In genomic region chr6:106084106-106084963, GRCh38 we compare ENCODE assay signal across 9 cellular contexts. TPM values are rescaled to one million over a fixed set of nuclear protein-coding genes. Genes with fewer than 3 reads are reported as not detected.
DNase-seq lines count a peak whose midpoint lies in the region; ATAC-seq and TF ChIP-seq lines count a peak whose summit lies in the region.
"Had no signal": no experiment of that assay in that cellular context is flagged by ENCODE, and none has a peak within 500 bp of the region (broad histone marks: within the 10 kb centered on the region; RNA-seq: fewer than 3 reads in every experiment).

No MANE protein-coding gene starts in this region.

- H3K27ac Mint-ChIP-seq in T-cell: peak overlapping the region; percentile 62 to 70

- H3K27me3 ChIP-seq in AG04450 (ENCODE audit: control insufficient read depth, insufficient read depth, low read length) (no peaks in the 10 kb centered on the region), skeletal muscle tissue (ENCODE audit: control insufficient read depth in 3 of 3, insufficient read depth in 3 of 3, low read length in 3 of 3) (peaks cover 0 to 7% (median 5%) of the 10 kb centered on the region in 3 donors)
- H3K27me3 ChIP-seq: SJCRH30 had no signal

- DNase-seq in AG04450 (ENCODE audit: low read depth, low spot score): peak; percentile 78
- DNase-seq in GM12865 (ENCODE audit: low read depth): peak; percentile 91
- DNase-seq in HFF-Myc (ENCODE audit: extremely low read depth, low read depth): peak; percentile 77
- no peak for DNase-seq in LNCaP clone FGC (ENCODE audit: low read depth)
- no peak for DNase-seq in T-cell
- DNase-seq in fibroblast of the aortic adventitia (ENCODE audit: low read depth): peak; percentile 83
- DNase-seq in A172 (ENCODE audit: low spot score): no peak

- H3K36me3 ChIP-seq in skeletal muscle tissue (ENCODE audit: control insufficient read depth in 3 of 3, insufficient read depth in 3 of 3, low read length in 3 of 3): no peaks in the 10 kb centered on the region
- H3K36me3 ChIP-seq: SJCRH30 had no signal

- CTCF ChIA-PET in AG04450 (lab: Charles Lee) (interaction anchor here (0.6 to 1.1 kb wide), 3 partner anchors 79 to 139 kb away, joined by 3 to 4 read pairs (median 3); no protein-coding TSS in a partner anchor), T-cell (lab: Charles Lee) (interaction anchor here (0.6 to 1.1 kb wide), 6 partner anchors 53 to 599 kb away, joined by 3 to 5 read pairs (median 3); no protein-coding TSS in a partner anchor)

- peak overlapping the region in 1 of 3 donors; percentile 90 for H3K4me3 Mint-ChIP-seq in T-cell

- no peaks in the 10 kb centered on the region; the same call in 1 of the 2 replicates for H3K9me3 ChIP-seq in AG04450 (ENCODE audit: control insufficient read depth, insufficient read depth, low read length)
- no peaks in the 10 kb centered on the region for H3K9me3 ChIP-seq in skeletal muscle tissue (ENCODE audit: control insufficient read depth in 3 of 3, low read length in 3 of 3)
- H3K9me3 ChIP-seq: SJCRH30 had no signal

- peak overlapping the region; percentile 77 for H3K27ac ChIP-seq in AG04450 (ENCODE audit: low read depth, low read length)
- peak overlapping the region; percentile 15 for H3K27ac ChIP-seq in skeletal muscle tissue (ENCODE audit: low read depth, low read length)
- H3K27ac ChIP-seq: SJCRH30 had no signal

- peaks cover 62 to 75% (median 66%) of the 10 kb centered on the region in 3 donors for H3K4me1 Mint-ChIP-seq in T-cell

- H3K4me3 ChIP-seq in AG04450 (ENCODE audit: low read depth, low read length) (no peak overlapping the region), GM12865 (ENCODE audit: low read depth, low read length) (no peak overlapping the region; the same call in 1 of the 2 replicates), HFF-Myc (replicated peaks; ENCODE audit: low read depth, low read length) (no peak overlapping the region), LNCaP clone FGC (ENCODE audit: low read depth, low read length) (no peak overlapping the region), fibroblast of the aortic adventitia (ENCODE audit: low read depth, low read length) (no peak overlapping the region), skeletal muscle tissue (ENCODE audit: low read length in 3 of 3) (no peak overlapping the region)
- H3K4me3 ChIP-seq: SJCRH30 had no signal

- peak; percentile 77 for TF ChIP-seq CTCF in AG04450 (IDR thresholded peaks at IDR 0.05; ENCODE audit: low read depth, low read length)
- TF ChIP-seq CTCF in GM12865 (IDR thresholded peaks at IDR 0.05; ENCODE audit: insufficient read depth, low read depth, low read length, missing control alignments): peak; percentile 41
- peak; percentile 83 for TF ChIP-seq CTCF in HFF-Myc (IDR thresholded peaks at IDR 0.05; ENCODE audit: low read depth, low read length, missing control alignments)
- 0 out of 2 replicates have a peak, but pooled peaks have one; percentile 4 for TF ChIP-seq CTCF in LNCaP clone FGC (IDR thresholded peaks at IDR 0.05; ENCODE audit: control insufficient read depth, extremely low read depth, insufficient read depth)
- peak; percentile 84 for TF ChIP-seq CTCF in fibroblast of the aortic adventitia (IDR thresholded peaks at IDR 0.05; ENCODE audit: insufficient read depth, low read length)

- POLR2A ChIA-PET in AG04450 (lab: Yijun Ruan, JAX) (no interaction called here), T-cell (lab: Charles Lee) (interaction anchor here in 1 of 2 donors (0.8 kb wide), 1 partner anchor 13 kb away, joined by 3 read pairs; no protein-coding TSS in a partner anchor)

- H3K4me1 ChIP-seq in skeletal muscle tissue (ENCODE audit: control insufficient read depth in 3 of 3, insufficient read depth in 3 of 3, low read length in 3 of 3): peaks cover 2 to 10% (median 6%) of the 10 kb centered on the region in 3 donors
- H3K4me1 ChIP-seq: SJCRH30 had no signal

- H3K9me3 Mint-ChIP-seq in T-cell: no peaks in the 10 kb centered on the region

- no peaks in the 10 kb centered on the region for H3K36me3 Mint-ChIP-seq in T-cell

- no peak for ATAC-seq in T-cell (replicated peaks in 1 of 4)

- no peak overlapping the region for H3K9ac ChIP-seq in skeletal muscle tissue (ENCODE audit: low read depth in 1 of 3, low read length in 3 of 3)

- peaks cover 4 to 19% of the 10 kb centered on the region in 2 donors for H3K27me3 Mint-ChIP-seq in T-cell

RNA-seq across cellular contexts. Expression of gene PRDM1, which starts 1.8 kb away (rescaled TPM):
- 3.4 and 3.7 TPM in 2 replicates for polyA plus RNA-seq in AG04450 (2011; rRNA removed)
- polyA minus RNA-seq in AG04450 (2011; rRNA and poly(A)+ RNA removed): 9.1 TPM in 2 replicates
- total RNA-seq in T-cell (100 to 1,000 TPM in 1 of 5 donors, 10 to 100 TPM in 4; 21.9 to 108 (median 30.6) TPM), fibroblast of the aortic adventitia (ENCODE audit: low replicate concordance) (1.4 and 2.8 TPM in 2 replicates), skeletal muscle tissue (1.6 TPM)
- total RNA-seq in A172 (2014; rRNA removed; shearing (Covaris generic)): 0.19 and 0.31 TPM in 2 replicates
- total RNA-seq: SJCRH30 had no signal

Comparison
In these comparisons a context has a peak if more than half of its experiments do, and no peak if none do; other contexts are left out.
1. DNase-seq: peak in AG04450 (single experiment), GM12865 (single experiment), HFF-Myc (single experiment) and fibroblast of the aortic adventitia (single experiment); none in LNCaP clone FGC (single experiment), T-cell (0 of 34) and A172 (single experiment).
2. CTCF ChIP-seq: peak in every context shown above with its lines; median percentile 84 in fibroblast of the aortic adventitia; 83 in HFF-Myc; 77 in AG04450; 41 in GM12865; 4 in LNCaP clone FGC.